ENCODE assay signal across 22 cellular contexts in genomic region chr11:60059052-60059451, GRCh38. TPM values are rescaled to one million over a fixed set of nuclear protein-coding genes. Genes with fewer than 3 reads are reported as not detected.
A peak's percentile ranks its signal among the peaks of the same experiment; 100 is the strongest.
DNase-seq lines count a peak whose midpoint lies in the region; ATAC-seq and TF ChIP-seq lines count a peak whose summit lies in the region.
"Had no signal": no experiment of that assay in that cellular context is flagged by ENCODE, and none has a peak within 500 bp of the region (broad histone marks: within the 10 kb centered on the region; RNA-seq: fewer than 3 reads in every experiment).

No MANE protein-coding gene starts in this region.

- no peak overlapping the region for H3K4me3 Mint-ChIP-seq in activated CD4-positive, alpha-beta T cell treated with anti-CD3 and anti-CD28 coated beads for 36 hours
- H3K4me3 Mint-ChIP-seq in CD4-positive, alpha-beta memory T cell = no peak overlapping the region

- intact Hi-C loops in activated CD4-positive, alpha-beta T cell treated with anti-CD3 and anti-CD28 coated beads for 36 hours (cut with DNase I, micrococcal nuclease) = no loop called here
- intact Hi-C loops in CD4-positive, alpha-beta memory T cell (cut with micrococcal nuclease) = no loop called here

- H3K4me1 ChIP-seq in RWPE2 (ENCODE audit: insufficient read depth, poor library complexity, severe bottlenecking) = no peaks in the 10 kb centered on the region
- H3K4me1 ChIP-seq in neutrophil (ENCODE audit: control insufficient read depth in 1 of 2, insufficient read depth in 1 of 2, low read depth in 1 of 2, low read length in 1 of 2) = peaks cover 78 to 96% of the 10 kb centered on the region in 2 experiments
- no peaks in the 10 kb centered on the region for H3K4me1 ChIP-seq in CD4-positive, alpha-beta memory T cell (ENCODE audit: insufficient read depth, low read length)
- H3K4me1 ChIP-seq: SJCRH30 had no signal

- POLR2A ChIA-PET in activated CD4-positive, alpha-beta T cell treated with anti-CD3 and anti-CD28 coated beads for 36 hours (lab: Charles Lee) = no interaction called here
- POLR2A ChIA-PET in CD4-positive, alpha-beta memory T cell (lab: Charles Lee; ENCODE audit: partially characterized antibody) = no interaction called here

- peak; percentile 74 for ATAC-seq in activated CD4-positive, alpha-beta T cell treated with anti-CD3 and anti-CD28 coated beads for 36 hours
- ATAC-seq in RWPE2 (ENCODE audit: low read depth) = 0 out of 3 replicates have a peak, but pooled peaks have one; percentile 41

- H3K36me3 ChIP-seq in RWPE2 (ENCODE audit: low read depth) (no peaks in the 10 kb centered on the region), neutrophil (no peaks in the 10 kb centered on the region)
- no peaks in the 10 kb centered on the region for H3K36me3 ChIP-seq in CD4-positive, alpha-beta memory T cell (ENCODE audit: insufficient read depth, low read length)
- H3K36me3 ChIP-seq: SJCRH30 had no signal

- peaks cover 2% of the 10 kb centered on the region for H3K4me1 Mint-ChIP-seq in activated CD4-positive, alpha-beta T cell treated with anti-CD3 and anti-CD28 coated beads for 36 hours
- no peaks in the 10 kb centered on the region for H3K4me1 Mint-ChIP-seq in CD4-positive, alpha-beta memory T cell

- no peak for TF ChIP-seq CTCF in HL-60 (IDR thresholded peaks at IDR 0.05; ENCODE audit: insufficient read depth, low read length)
- TF ChIP-seq CTCF in RWPE2 (IDR thresholded peaks at IDR 0.05; ENCODE audit: poor library complexity, severe bottlenecking) = no peak
- no peak for TF ChIP-seq CTCF in neutrophil (IDR thresholded peaks at IDR 0.05)

- no peak overlapping the region for H3K27ac Mint-ChIP-seq in activated CD4-positive, alpha-beta T cell treated with anti-CD3 and anti-CD28 coated beads for 36 hours
- H3K27ac Mint-ChIP-seq in CD4-positive, alpha-beta memory T cell = no peak overlapping the region

- H3K27me3 Mint-ChIP-seq in activated CD4-positive, alpha-beta T cell treated with anti-CD3 and anti-CD28 coated beads for 36 hours = peaks cover 11% of the 10 kb centered on the region
- peaks cover 10 to 15% of the 10 kb centered on the region in 2 donors for H3K27me3 Mint-ChIP-seq in CD4-positive, alpha-beta memory T cell

- H3K9me3 ChIP-seq in RWPE2 (ENCODE audit: severe bottlenecking) (no peaks in the 10 kb centered on the region), neutrophil (no peaks in the 10 kb centered on the region)
- H3K9me3 ChIP-seq in CD4-positive, alpha-beta memory T cell (ENCODE audit: control insufficient read depth in 1 of 2, low read length in 2 of 2) = no peaks in the 10 kb centered on the region
- H3K9me3 ChIP-seq: SJCRH30 had no signal

- H3K27ac ChIP-seq in HL-60 (replicated peaks) (peak overlapping the region; percentile 95), RWPE2 (ENCODE audit: poor library complexity, severe bottlenecking) (no peak overlapping the region), neutrophil (peak overlapping the region; percentile 53)
- no peak overlapping the region for H3K27ac ChIP-seq in CD4-positive, alpha-beta memory T cell (ENCODE audit: low read depth, low read length)
- H3K27ac ChIP-seq: SJCRH30 had no signal

- peak overlapping the region; percentile 60 for H3K4me3 ChIP-seq in HL-60 (replicated peaks; ENCODE audit: insufficient read depth, low read length)
- H3K4me3 ChIP-seq in RWPE2 (ENCODE audit: severe bottlenecking) = no peak overlapping the region
- no peak overlapping the region for H3K4me3 ChIP-seq in neutrophil (ENCODE audit: low read depth in 1 of 2, low read length in 1 of 2)
- H3K4me3 ChIP-seq in CD4-positive, alpha-beta memory T cell (ENCODE audit: low read length in 2 of 2) = no peak overlapping the region
- H3K4me3 ChIP-seq: SJCRH30 had no signal

- no peaks in the 10 kb centered on the region for H3K9me3 Mint-ChIP-seq in activated CD4-positive, alpha-beta T cell treated with anti-CD3 and anti-CD28 coated beads for 36 hours (ENCODE audit: low read depth)
- H3K9me3 Mint-ChIP-seq in CD4-positive, alpha-beta memory T cell = peaks cover 0 to 3% (median 0%) of the 10 kb centered on the region in 8 donors
- H3K9me3 Mint-ChIP-seq: CD14-positive monocyte had no signal

- CTCF ChIA-PET in activated CD4-positive, alpha-beta T cell treated with anti-CD3 and anti-CD28 coated beads for 36 hours (lab: Charles Lee) = no interaction called here
- CTCF ChIA-PET in CD4-positive, alpha-beta memory T cell (lab: Charles Lee; ENCODE audit: partially characterized antibody) = no interaction called here

- H3K27me3 ChIP-seq in HL-60 (ENCODE audit: insufficient read depth, poor library complexity, severe bottlenecking) (no peaks in the 10 kb centered on the region), RWPE2 (ENCODE audit: insufficient read depth, poor library complexity, severe bottlenecking) (peaks cover 3% of the 10 kb centered on the region), neutrophil (no peaks in the 10 kb centered on the region)
- H3K27me3 ChIP-seq in CD4-positive, alpha-beta memory T cell (ENCODE audit: insufficient read depth, low read length) = no peaks in the 10 kb centered on the region
- H3K27me3 ChIP-seq: SJCRH30 had no signal

- no peaks in the 10 kb centered on the region for H3K36me3 Mint-ChIP-seq in activated CD4-positive, alpha-beta T cell treated with anti-CD3 and anti-CD28 coated beads for 36 hours (ENCODE audit: low read depth)
- H3K36me3 Mint-ChIP-seq in CD4-positive, alpha-beta memory T cell = no peaks in the 10 kb centered on the region
- H3K36me3 Mint-ChIP-seq: CD14-positive monocyte had no signal

- no peak for DNase-seq in activated CD4-positive, alpha-beta T cell treated with anti-CD3 and anti-CD28 coated beads for 36 hours
- no peak for DNase-seq in activated CD4-positive, alpha-beta T cell treated with anti-CD3 and anti-CD28 coated beads, Interleukin-2, amount 50 U/mL, for 48 hours
- DNase-seq in HL-60 (ENCODE audit: low read depth in 1 of 2, low spot score in 1 of 2) = no peak
- DNase-seq in RWPE2 (ENCODE audit: low spot score) = no peak
- no peak for DNase-seq in CD4-positive, alpha-beta memory T cell
- DNase-seq in NCI-H146 (lab: John Stamatoyannopoulos, UW) = no peak
- no peak for DNase-seq in HT-29 (ENCODE audit: low spot score)
- DNase-seq: 8988T, COR-L47, EL, GOT3, NCI-H1105, NCI-H1694 treated with DMSO at 0.1 percent for 48 hours, NCI-H2107, NCI-H510A, NCI-H82, RPMI8226, SJCRH30 had no signal

RNA-seq across cellular contexts. Expression of gene MS4A3, which starts 2.6 kb away (rescaled TPM):
- total RNA-seq in activated CD4-positive, alpha-beta T cell treated with anti-CD3 and anti-CD28 coated beads for 36 hours = not detected
- not detected for total RNA-seq in CD4-positive, alpha-beta memory T cell
- under 1 TPM in 1 of 2 donors, not detected in 1; 0.37 TPM for polyA plus RNA-seq in CD4-positive, alpha-beta memory T cell
- total RNA-seq in HT-29 (2014; rRNA removed; shearing (Covaris generic)) = not detected in 2 replicates
- total RNA-seq: MCF 10A, SJCRH30 had no signal
- polyA plus RNA-seq: AG04450 had no signal

RNA-seq across cellular contexts. Expression of gene OOSP2, which starts 18.8 kb away (rescaled TPM):
- not detected for total RNA-seq in activated CD4-positive, alpha-beta T cell treated with anti-CD3 and anti-CD28 coated beads for 36 hours
- total RNA-seq in CD4-positive, alpha-beta memory T cell = not detected
- polyA plus RNA-seq in CD4-positive, alpha-beta memory T cell = not detected
- not detected in 2 replicates for total RNA-seq in HT-29 (2014; rRNA removed; shearing (Covaris generic))
- total RNA-seq: MCF 10A, SJCRH30 had no signal
- polyA plus RNA-seq: AG04450, CD14-positive monocyte had no signal

RNA-seq across cellular contexts. Expression of gene MS4A2, which starts 29.4 kb away (rescaled TPM):
- total RNA-seq in activated CD4-positive, alpha-beta T cell treated with anti-CD3 and anti-CD28 coated beads for 36 hours = not detected
- not detected for total RNA-seq in CD4-positive, alpha-beta memory T cell
- polyA plus RNA-seq in CD4-positive, alpha-beta memory T cell = not detected
- not detected in 2 replicates for total RNA-seq in HT-29 (2014; rRNA removed; shearing (Covaris generic))
- total RNA-seq: MCF 10A, SJCRH30 had no signal
- polyA plus RNA-seq: AG04450 had no signal

RNA-seq across cellular contexts. Expression of gene OOSP4B, which starts 42.1 kb away (rescaled TPM):
- not detected for total RNA-seq in activated CD4-positive, alpha-beta T cell treated with anti-CD3 and anti-CD28 coated beads for 36 hours
- total RNA-seq in CD4-positive, alpha-beta memory T cell = not detected
- not detected for polyA plus RNA-seq in CD4-positive, alpha-beta memory T cell
- total RNA-seq in HT-29 (2014; rRNA removed; shearing (Covaris generic)) = not detected in 2 replicates
- total RNA-seq: MCF 10A, SJCRH30 had no signal
- polyA plus RNA-seq: AG04450, CD14-positive monocyte had no signal

Comparison
In these comparisons a context has a peak if more than half of its experiments do, and no peak if none do; other contexts are left out.
1. H3K27ac ChIP-seq: peak in HL-60 (single experiment) and neutrophil (single experiment); none in RWPE2 (single experiment) and CD4-positive, alpha-beta memory T cell (single experiment).